Comparison of ENCODE assay signal across 9 cellular contexts in genomic region chr11:14380125-14380936, GRCh38. TPM values are rescaled to one million over a fixed set of nuclear protein-coding genes. Genes with fewer than 3 reads are reported as not detected.
A peak's percentile ranks its signal among the peaks of the same experiment; 100 is the strongest.
DNase-seq lines count a peak whose midpoint lies in the region; ATAC-seq, FAIRE-seq and TF ChIP-seq lines count a peak whose summit lies in the region.
"Had no signal": no experiment of that assay in that cellular context is flagged by ENCODE, and none has a peak within 500 bp of the region (broad histone marks: within the 10 kb centered on the region; RNA-seq: fewer than 3 reads in every experiment).

No MANE protein-coding gene starts in this region.

- H3K9me3 ChIP-seq in BE2C = no peaks in the 10 kb centered on the region
- no peaks in the 10 kb centered on the region for H3K9me3 ChIP-seq in MM.1S (replicated peaks; ENCODE audit: insufficient read depth, low read length)
- no peaks in the 10 kb centered on the region for H3K9me3 ChIP-seq in H1 (ENCODE audit: insufficient read depth in 2 of 2, low read depth in 1 of 2, low read length in 1 of 2)
- H3K9me3 ChIP-seq in neural progenitor cell (ENCODE audit: low read depth) = no peaks in the 10 kb centered on the region

- H2BK5ac ChIP-seq in H1 (ENCODE audit: low read depth, low read length) = no peak overlapping the region

- H3K23ac ChIP-seq in H1 (ENCODE audit: insufficient read length) = no peak overlapping the region

- no peaks in the 10 kb centered on the region for H3K79me1 ChIP-seq in H1 (ENCODE audit: low read depth, low read length)

- peaks cover 28% of the 10 kb centered on the region for H3K27me3 Mint-ChIP-seq in neural progenitor cell (ENCODE audit: insufficient read depth, low read depth)

- no peak overlapping the region for H2BK15ac ChIP-seq in H1 (ENCODE audit: low read length)

- no peak overlapping the region for H2BK12ac ChIP-seq in H1 (ENCODE audit: low read depth, low read length)

- no peak overlapping the region for H4K91ac ChIP-seq in H1 (replicated peaks; ENCODE audit: insufficient read length, low read length)

- H3K56ac ChIP-seq in H1 (replicated peaks; ENCODE audit: insufficient read length, low read depth, low read length) = no peak overlapping the region

- peak overlapping the region; percentile 56 for H3K4me3 ChIP-seq in BE2C (ENCODE audit: low read depth, low read length)
- peak overlapping the region; percentile 55 for H3K4me3 ChIP-seq in MM.1S (ENCODE audit: low read length)
- H3K4me3 ChIP-seq in H1 (ENCODE audit: extremely low read depth in 1 of 4, insufficient read depth in 2 of 4, low read depth in 3 of 4, low read length in 4 of 4) = peak overlapping the region; percentile 35 to 63 (median 56); a peak in 7 of 8 replicates
- H3K4me3 ChIP-seq in neural progenitor cell = peak overlapping the region; percentile 64

- H2BK120ac ChIP-seq in H1 (replicated peaks; ENCODE audit: low read depth, low read length) = no peak overlapping the region

- TF ChIP-seq RAD21 in H1 (IDR thresholded peaks at IDR 0.05 in 1 of 2, conservative IDR thresholded peaks at IDR 0.05 in 1 of 2; ENCODE audit: low read depth in 2 of 2, low read length in 2 of 2) = no peak

- TF ChIP-seq POLR2A in H1 (IDR thresholded peaks at IDR 0.05; ENCODE audit: control extremely low read depth in 1 of 2, low read depth in 2 of 2, low read length in 2 of 2) = no peak

- H3K14ac ChIP-seq in H1 (ENCODE audit: insufficient read length) = no peak overlapping the region

- H4K5ac ChIP-seq in H1 (ENCODE audit: insufficient read length, low read depth, low read length) = no peak overlapping the region

- H3K27ac Mint-ChIP-seq in neural progenitor cell = no peak overlapping the region

- H3K9me3 Mint-ChIP-seq in neural progenitor cell = no peaks in the 10 kb centered on the region

- H3K23me2 ChIP-seq in H1 (ENCODE audit: low read depth, low read length) = peaks cover 4% of the 10 kb centered on the region; the same call in 1 of the 2 replicates

- ATAC-seq in HG03571 (IDR thresholded peaks at IDR 0.05; ENCODE audit: unreplicated experiment) = no peak

- H3K36me3 ChIP-seq in BE2C = no peaks in the 10 kb centered on the region
- H3K36me3 ChIP-seq in MM.1S (replicated peaks; ENCODE audit: insufficient read depth, low read length) = no peaks in the 10 kb centered on the region
- H3K36me3 ChIP-seq in H1 (ENCODE audit: control insufficient read depth in 2 of 4, insufficient read depth in 4 of 4, low read length in 3 of 4) = no peaks in the 10 kb centered on the region
- no peaks in the 10 kb centered on the region for H3K36me3 ChIP-seq in neural progenitor cell

- no peak for TF ChIP-seq EP300 in H1 (IDR thresholded peaks at IDR 0.05; ENCODE audit: borderline replicate concordance in 1 of 2, low read depth in 2 of 2, low read length in 2 of 2)

- H3K4me2 ChIP-seq in MM.1S (ENCODE audit: low read depth, low read length) (peak overlapping the region; percentile 83), H1 (ENCODE audit: insufficient read depth in 1 of 2, low read depth in 2 of 2, low read length in 2 of 2) (peak overlapping the region; percentile 56 to 84), neural progenitor cell (peak overlapping the region; percentile 96)

- no peak overlapping the region for H3K4ac ChIP-seq in H1 (replicated peaks; ENCODE audit: insufficient read length, low read depth, low read length)

- no peak overlapping the region; the same call in 1 of the 2 replicates for H3K9ac ChIP-seq in MM.1S (ENCODE audit: low read length)
- H3K9ac ChIP-seq in H1 (replicated peaks in 1 of 4; ENCODE audit: extremely low read depth in 1 of 4, low read depth in 3 of 4, low read length in 3 of 4) = no peak overlapping the region
- no peak overlapping the region for H3K9ac ChIP-seq in neural progenitor cell

- no peaks in the 10 kb centered on the region for H3F3A ChIP-seq in MM.1S (ENCODE audit: insufficient read depth, low read length)
- no peaks in the 10 kb centered on the region for H3F3A ChIP-seq in neural progenitor cell (ENCODE audit: low read depth)

- H2BK20ac ChIP-seq in H1 (ENCODE audit: low read length) = no peak overlapping the region

- no peak for FAIRE-seq in H1 (lab: Jason Lieb, UNC)

- H2AFZ ChIP-seq in MM.1S (ENCODE audit: low read length) (peak overlapping the region; percentile 61; the same call in 1 of the 2 replicates), H1 (ENCODE audit: low read length) (peak overlapping the region; percentile 77; the same call in 1 of the 2 replicates), neural progenitor cell (replicated peaks) (peak overlapping the region; percentile 92)

- no peaks in the 10 kb centered on the region for H3K9me2 ChIP-seq in MM.1S (replicated peaks; ENCODE audit: insufficient read depth, low read length)

- 79% methylated on average over 13 of the region's 14 CpGs; no CpG with 5 or more reads in 1 of the 2 experiments for WGBS in H1 (ENCODE audit: extremely low coverage in 1 of 2, insufficient coverage in 1 of 2, insufficient read length in 1 of 2, insufficient replicate concordance in 2 of 2, low coverage in 1 of 2, low lambda C conversion rate in 2 of 2, missing lambda C conversion rate in 1 of 2), 2 experiments

- H3K27me3 ChIP-seq in BE2C = peaks cover 6% of the 10 kb centered on the region; the same call in 1 of the 2 replicates
- no peaks in the 10 kb centered on the region for H3K27me3 ChIP-seq in MM.1S (replicated peaks; ENCODE audit: insufficient read depth, low read length)
- H3K27me3 ChIP-seq in H1 (replicated peaks in 1 of 4; ENCODE audit: control insufficient read depth in 3 of 4, extremely low read depth in 1 of 4, insufficient read depth in 3 of 4, low read length in 3 of 4) = peaks cover 0 to 16% (median 3%) of the 10 kb centered on the region in 4 experiments; a peak in 5 of 7 replicates
- peaks cover 45% of the 10 kb centered on the region for H3K27me3 ChIP-seq in neural progenitor cell

- CTCF ChIA-PET in H1 (lab: Charles Lee; ENCODE audit: partially characterized antibody) = interaction anchor here (1.0 to 4.5 kb wide), 8 partner anchors 7 to 83 kb away, joined by 3 to 26 read pairs (median 6); no protein-coding TSS in a partner anchor

- no peaks in the 10 kb centered on the region for H3K36me3 Mint-ChIP-seq in neural progenitor cell

- DNase-seq in BE2C (no peak), MM.1S (no peak), H1 (ENCODE audit: low read depth in 1 of 2, low spot score in 2 of 2) (no peak), neural progenitor cell (ENCODE audit: low spot score) (no peak), inferior parietal cortex (ENCODE audit: extremely low spot score) (no peak), KG1 (lab: John Stamatoyannopoulos, UW) (no peak), mesenteric fat pad (ENCODE audit: low spot score) (no peak)
- DNase-seq: T1000 had no signal

- POLR2A ChIA-PET in H1 (lab: Charles Lee; ENCODE audit: partially characterized antibody) = interaction anchor here (0.6 to 2.1 kb wide), 6 partner anchors 10 to 47 kb away, joined by 3 to 7 read pairs (median 4); no protein-coding TSS in a partner anchor

- no peak for TF ChIP-seq CTCF in BE2C (IDR thresholded peaks at IDR 0.05; ENCODE audit: low read depth, low read length)
- TF ChIP-seq CTCF in MM.1S (IDR thresholded peaks at IDR 0.05; ENCODE audit: low read length) = no peak
- no peak for TF ChIP-seq CTCF in H1 (IDR thresholded peaks at IDR 0.05; ENCODE audit: control extremely low read depth in 1 of 3, insufficient read depth in 1 of 3, low read depth in 1 of 3, low read length in 3 of 3)
- no peak for TF ChIP-seq CTCF in neural progenitor cell (IDR thresholded peaks at IDR 0.05)

- H4K8ac ChIP-seq in H1 (ENCODE audit: extremely low read depth, insufficient read depth, low read length) = no peak overlapping the region

- H3K79me2 ChIP-seq in MM.1S (ENCODE audit: low read length) (no peaks in the 10 kb centered on the region), H1 (ENCODE audit: control insufficient read depth in 1 of 2, insufficient read depth in 2 of 2, low read length in 2 of 2) (no peaks in the 10 kb centered on the region), neural progenitor cell (ENCODE audit: low read depth) (no peaks in the 10 kb centered on the region)

- H3K27ac ChIP-seq in MM.1S (ENCODE audit: low read length) = no peak overlapping the region
- H3K27ac ChIP-seq in H1 (ENCODE audit: low read depth, low read length) = no peak overlapping the region
- H3K27ac ChIP-seq in neural progenitor cell = no peak overlapping the region

- H4K20me1 ChIP-seq in MM.1S (ENCODE audit: insufficient read depth, low read length) (no peaks in the 10 kb centered on the region), H1 (replicated peaks in 1 of 2; ENCODE audit: control insufficient read depth in 1 of 2, insufficient read depth in 2 of 2, low read length in 2 of 2) (no peaks in the 10 kb centered on the region), neural progenitor cell (ENCODE audit: low read depth) (no peaks in the 10 kb centered on the region)

- H3K4me1 Mint-ChIP-seq in neural progenitor cell = peaks cover 7% of the 10 kb centered on the region

- H2AK5ac ChIP-seq in H1 (ENCODE audit: low read depth, low read length) = no peak overlapping the region

- peak overlapping the region; percentile 81 for H3K4me3 Mint-ChIP-seq in neural progenitor cell

- no peak overlapping the region for H3K18ac ChIP-seq in H1 (ENCODE audit: extremely low read depth, low read length)

- H3K4me1 ChIP-seq in BE2C (no peaks in the 10 kb centered on the region), MM.1S (ENCODE audit: low read length) (no peaks in the 10 kb centered on the region), H1 (replicated peaks in 1 of 4; ENCODE audit: control insufficient read depth in 3 of 4, insufficient read depth in 4 of 4, low read length in 3 of 4) (peaks cover 0 to 3% (median 0%) of the 10 kb centered on the region in 4 experiments; a peak in 2 of 7 replicates), neural progenitor cell (peaks cover 6% of the 10 kb centered on the region)

TF ChIP-seq in H1, 55 proteins besides CTCF, POLR2A, EP300 and RAD21 (continues in another document):
- TF ChIP-seq BRCA1 (IDR thresholded peaks at IDR 0.05; ENCODE audit: low read depth, low read length) (no peak), JUN (IDR thresholded peaks at IDR 0.05; ENCODE audit: low read depth, low read length) (no peak), HDAC2 (IDR thresholded peaks at IDR 0.05; ENCODE audit: borderline replicate concordance in 1 of 2, low read depth in 2 of 2, low read length in 2 of 2) (no peak), TEAD4 (IDR thresholded peaks at IDR 0.05; ENCODE audit: low read depth, low read length) (no peak)

RNA-seq across cellular contexts. Expression of gene RRAS2, which starts 21.3 kb away (rescaled TPM):
- 5.4 TPM for polyA plus RNA-seq in BE2C (2012; ENCODE audit: insufficient read depth, insufficient read length, low read depth)
- total RNA-seq in H1 (2021; fragmentation: NEBNext Ultra II Directional; extraction: Animal tissue kit (Norgen Biotek cat#: 25700)) = 220 and 234 TPM in 2 replicates
- polyA plus RNA-seq in H1 (2011; rRNA removed) = 48.5 and 72.3 TPM in 2 replicates
- polyA plus RNA-seq in H1 (2011; cell fraction: cytosol; rRNA removed) = 100 TPM
- 27.8 TPM for polyA plus RNA-seq in H1 (2011; cell fraction: nucleus; rRNA removed)
- 94.8 to 171 TPM (median 113 TPM) in 4 replicates for polyA plus RNA-seq in H1 (2012, experiment 1 of 2)
- 51.6 TPM for polyA plus RNA-seq in H1 (2012, experiment 2 of 2)
- 142 TPM for polyA plus RNA-seq in H1 (2013, experiment 1 of 2)
- 146 TPM for polyA plus RNA-seq in H1 (2013, experiment 2 of 2)
- 46.3 and 83.7 TPM in 2 replicates for polyA minus RNA-seq in H1 (2011; rRNA and poly(A)+ RNA removed)
- 105 TPM for polyA minus RNA-seq in H1 (2011; cell fraction: cytosol; rRNA and poly(A)+ RNA removed)
- polyA minus RNA-seq in H1 (2011; cell fraction: nucleus; rRNA and poly(A)+ RNA removed) = 85.4 TPM
- total RNA-seq in neural progenitor cell (ENCODE audit: low replicate concordance) = 87.4 and 129 TPM in 2 replicates
- total RNA-seq in mesenteric fat pad = 72.7 TPM
